27 cellular contexts compared by ENCODE assay signal in genomic region chr11:100851129-100851528, GRCh38.
DNase-seq lines count a peak whose midpoint lies in the region; ATAC-seq, FAIRE-seq and TF ChIP-seq lines count a peak whose summit lies in the region.
"Had no signal": no experiment of that assay in that cellular context is flagged by ENCODE, and none has a peak within 500 bp of the region (broad histone marks: within the 10 kb centered on the region; RNA-seq: fewer than 3 reads in every experiment).

No MANE protein-coding gene starts in this region.

- peaks cover 19% of the 10 kb centered on the region for H3K4me1 Mint-ChIP-seq in astrocyte (ENCODE audit: low read depth, unreplicated experiment)
- no peaks in the 10 kb centered on the region for H3K4me1 Mint-ChIP-seq in activated CD8-positive, alpha-beta memory T cell treated with anti-CD3 and anti-CD28 coated beads, Interleukin-2, amount 10 ng/mL, durations not matched to agents 7 days and 5 days
- H3K4me1 Mint-ChIP-seq: activated B cell treated with CpG ODN at 0.5 μM for 24 hours; activated naive CD8-positive, alpha-beta T cell treated with anti-CD3 and anti-CD28 coated beads, Interleukin-2, amount 50 U/mL, for 24 hours; memory B cell; naive B cell had no signal

- FAIRE-seq in astrocyte (lab: Jason Lieb, UNC) (no peak), small intestine (lab: Jason Lieb, UNC) (no peak)
- FAIRE-seq: kidney had no signal

- no peak for TF ChIP-seq RAD21 in SK-N-SH (IDR thresholded peaks at IDR 0.05; ENCODE audit: low read length)

- no peaks in the 10 kb centered on the region for H3K9me3 Mint-ChIP-seq in astrocyte (ENCODE audit: unreplicated experiment)
- H3K9me3 Mint-ChIP-seq in activated CD8-positive, alpha-beta memory T cell treated with anti-CD3 and anti-CD28 coated beads, Interleukin-2, amount 10 ng/mL, durations not matched to agents 7 days and 5 days (ENCODE audit: low read depth) = no peaks in the 10 kb centered on the region
- H3K9me3 Mint-ChIP-seq: activated B cell treated with CpG ODN at 0.5 μM for 24 hours; activated naive CD8-positive, alpha-beta T cell treated with anti-CD3 and anti-CD28 coated beads, Interleukin-2, amount 50 U/mL, for 24 hours; brain; naive B cell had no signal

- H3K4me2 ChIP-seq in SK-N-SH = no peak overlapping the region
- peak overlapping the region; percentile 13 for H3K4me2 ChIP-seq in astrocyte (ENCODE audit: low read length)

- no peaks in the 10 kb centered on the region for H3K27me3 Mint-ChIP-seq in astrocyte (ENCODE audit: low read depth, unreplicated experiment)
- H3K27me3 Mint-ChIP-seq in activated CD8-positive, alpha-beta memory T cell treated with anti-CD3 and anti-CD28 coated beads, Interleukin-2, amount 10 ng/mL, durations not matched to agents 7 days and 5 days = no peaks in the 10 kb centered on the region
- H3K27me3 Mint-ChIP-seq: activated B cell treated with CpG ODN at 0.5 μM for 24 hours; activated naive CD8-positive, alpha-beta T cell treated with anti-CD3 and anti-CD28 coated beads, Interleukin-2, amount 50 U/mL, for 24 hours; brain; memory B cell; naive B cell had no signal

- no peak for DNase-seq in SK-N-SH
- peak; percentile 45 for DNase-seq in astrocyte (ENCODE audit: low read depth)
- DNase-seq in fibroblast of villous mesenchyme (ENCODE audit: low read depth) = peak; percentile 38
- DNase-seq in small intestine = peak; percentile 15
- DNase-seq in activated CD8-positive, alpha-beta memory T cell treated with anti-CD3 and anti-CD28 coated beads, Interleukin-2, amount 10 ng/mL, durations not matched to agents 7 days and 5 days = no peak
- DNase-seq in GM19238 (ENCODE audit: insufficient read length, low spot score) = no peak
- DNase-seq: activated B cell treated with CpG ODN at 0.5 μM for 24 hours; activated CD4-positive, alpha-beta T cell treated with anti-CD3 and anti-CD28 coated beads, Interleukin-2, amount 50 U/mL, for 48 hours; activated effector memory CD4-positive, alpha-beta T cell treated with Interleukin-2 at 50 U/mL for 16 hours; activated naive CD8-positive, alpha-beta T cell treated with anti-CD3 and anti-CD28 coated beads, Interleukin-2, amount 50 U/mL, for 24 hours; CD8-positive, alpha-beta T cell; DMS79 treated with DMSO at 0.1 percent for 48 hours; kidney; naive B cell; NCI-H1105 treated with DMSO at 0.1 percent for 48 hours; NCI-H510A treated with DMSO at 0.1 percent for 48 hours; occipital lobe; RPMI8226; stomach; T-helper 9 cell; transverse colon had no signal

- TF ChIP-seq CTCF in SK-N-SH (IDR thresholded peaks at IDR 0.05) = no peak
- no peak for TF ChIP-seq CTCF in astrocyte (IDR thresholded peaks at IDR 0.05; ENCODE audit: insufficient read depth, low read depth, low read length)
- TF ChIP-seq CTCF in fibroblast of villous mesenchyme (IDR thresholded peaks at IDR 0.05; ENCODE audit: insufficient read depth, low read depth, low read length) = no peak

- H3K9ac ChIP-seq in SK-N-SH (no peak overlapping the region), astrocyte (ENCODE audit: low read length) (no peak overlapping the region)

- no peaks in the 10 kb centered on the region for H3K9me2 ChIP-seq in SK-N-SH

- WGBS in SK-N-SH (ENCODE audit: low lambda C conversion rate) = 44% methylated on average over 5 of the region's 5 CpGs
- 81 to 94% (median 91%) methylated on average over 5 of the region's 5 CpGs for WGBS in small intestine, 3 donors

- no peaks in the 10 kb centered on the region for H4K20me1 ChIP-seq in SK-N-SH (ENCODE audit: insufficient read depth)
- no peaks in the 10 kb centered on the region for H4K20me1 ChIP-seq in astrocyte (ENCODE audit: insufficient read depth, low read length)

- H3K4me1 ChIP-seq in SK-N-SH (ENCODE audit: control insufficient read depth in 1 of 2, insufficient read depth in 2 of 2, low read depth in 1 of 2, low read length in 1 of 2) (no peaks in the 10 kb centered on the region; a peak in 3 of 4 replicates), astrocyte (ENCODE audit: insufficient read depth, low read length) (peaks cover 16% of the 10 kb centered on the region), small intestine (ENCODE audit: control insufficient read depth in 2 of 2, insufficient read depth in 1 of 2, low read depth in 1 of 2, low read length in 1 of 2) (peaks cover 0 to 1% of the 10 kb centered on the region in 2 donors)

- POLR2A ChIA-PET in SK-N-SH (lab: Yijun Ruan, JAX) = no interaction called here

- H3K79me2 ChIP-seq in SK-N-SH (ENCODE audit: insufficient read depth) (no peaks in the 10 kb centered on the region), astrocyte (ENCODE audit: insufficient read depth, low read length) (peaks cover 9% of the 10 kb centered on the region)

- no peak overlapping the region for H3K4me3 ChIP-seq in SK-N-SH (ENCODE audit: low read depth in 2 of 2, low read length in 1 of 2)
- H3K4me3 ChIP-seq in astrocyte (ENCODE audit: insufficient read depth, low read depth, low read length) = no peak overlapping the region
- no peak overlapping the region for H3K4me3 ChIP-seq in fibroblast of villous mesenchyme (ENCODE audit: low read depth, low read length)
- H3K4me3 ChIP-seq in small intestine (ENCODE audit: low read depth in 1 of 2, low read length in 2 of 2) = no peak overlapping the region
- H3K4me3 ChIP-seq: coronary artery, stomach, transverse colon had no signal

- H3K27ac ChIP-seq in SK-N-SH (ENCODE audit: low read depth in 2 of 2, low read length in 1 of 2) (no peak overlapping the region), astrocyte (ENCODE audit: low read depth, low read length) (no peak overlapping the region), small intestine (ENCODE audit: low read depth in 1 of 2, low read length in 1 of 2) (no peak overlapping the region)
- H3K27ac ChIP-seq: 22Rv1, coronary artery, stomach, transverse colon had no signal

- no peaks in the 10 kb centered on the region for H3K36me3 Mint-ChIP-seq in astrocyte (ENCODE audit: low read depth, unreplicated experiment)
- H3K36me3 Mint-ChIP-seq in activated CD8-positive, alpha-beta memory T cell treated with anti-CD3 and anti-CD28 coated beads, Interleukin-2, amount 10 ng/mL, durations not matched to agents 7 days and 5 days = no peaks in the 10 kb centered on the region
- H3K36me3 Mint-ChIP-seq: brain; CD8-positive, alpha-beta T cell; memory B cell; naive B cell had no signal

- no peak overlapping the region for H3K27ac Mint-ChIP-seq in astrocyte (ENCODE audit: unreplicated experiment)
- no peak overlapping the region for H3K27ac Mint-ChIP-seq in activated CD8-positive, alpha-beta memory T cell treated with anti-CD3 and anti-CD28 coated beads, Interleukin-2, amount 10 ng/mL, durations not matched to agents 7 days and 5 days
- H3K27ac Mint-ChIP-seq: activated B cell treated with CpG ODN at 0.5 μM for 24 hours; activated naive CD8-positive, alpha-beta T cell treated with anti-CD3 and anti-CD28 coated beads, Interleukin-2, amount 50 U/mL, for 24 hours; brain; CD8-positive, alpha-beta T cell; memory B cell; naive B cell had no signal

- peaks cover 5% of the 10 kb centered on the region for H3F3A ChIP-seq in SK-N-SH (replicated peaks; ENCODE audit: insufficient read depth)

- H3K36me3 ChIP-seq in SK-N-SH (replicated peaks in 1 of 2; ENCODE audit: control insufficient read depth in 1 of 2, insufficient read depth in 2 of 2, low read length in 1 of 2) (no peaks in the 10 kb centered on the region), astrocyte (ENCODE audit: insufficient read depth, low read length) (no peaks in the 10 kb centered on the region), small intestine (ENCODE audit: control insufficient read depth in 2 of 2, insufficient read depth in 2 of 2, low read length in 2 of 2) (no peaks in the 10 kb centered on the region)
- H3K36me3 ChIP-seq: stomach, transverse colon had no signal

- no peaks in the 10 kb centered on the region for H3K9me3 ChIP-seq in SK-N-SH
- no peaks in the 10 kb centered on the region for H3K9me3 ChIP-seq in astrocyte (ENCODE audit: insufficient read depth, low read depth, low read length)
- no peaks in the 10 kb centered on the region for H3K9me3 ChIP-seq in small intestine (ENCODE audit: control insufficient read depth, low read depth)
- H3K9me3 ChIP-seq: stomach, transverse colon had no signal

- no peak overlapping the region for H3K4me3 Mint-ChIP-seq in astrocyte (ENCODE audit: unreplicated experiment)
- H3K4me3 Mint-ChIP-seq in activated CD8-positive, alpha-beta memory T cell treated with anti-CD3 and anti-CD28 coated beads, Interleukin-2, amount 10 ng/mL, durations not matched to agents 7 days and 5 days = no peak overlapping the region
- H3K4me3 Mint-ChIP-seq: activated B cell treated with CpG ODN at 0.5 μM for 24 hours; activated naive CD8-positive, alpha-beta T cell treated with anti-CD3 and anti-CD28 coated beads, Interleukin-2, amount 50 U/mL, for 24 hours; brain; CD8-positive, alpha-beta T cell; memory B cell; naive B cell had no signal

- CTCF ChIA-PET in SK-N-SH (lab: Yijun Ruan, JAX) = no interaction called here
- CTCF ChIA-PET in activated CD8-positive, alpha-beta memory T cell treated with anti-CD3 and anti-CD28 coated beads, Interleukin-2, amount 10 ng/mL, durations not matched to agents 7 days and 5 days (lab: Charles Lee) = no interaction called here

- ATAC-seq in SK-N-SH treated with all-trans-retinoic acid at 6 μM for 48 hours (no peak), HG02885 (IDR thresholded peaks at IDR 0.05; ENCODE audit: poor library complexity, unreplicated experiment) (no peak)
- no peak for ATAC-seq in activated CD8-positive, alpha-beta memory T cell treated with anti-CD3 and anti-CD28 coated beads, Interleukin-2, amount 10 ng/mL, durations not matched to agents 7 days and 5 days
- ATAC-seq: activated naive CD8-positive, alpha-beta T cell treated with anti-CD3 and anti-CD28 coated beads, Interleukin-2, amount 50 U/mL, for 24 hours; CD8-positive, alpha-beta T cell had no signal

- TF ChIP-seq EP300 in SK-N-SH (IDR thresholded peaks at IDR 0.05; ENCODE audit: borderline replicate concordance in 1 of 2, low read depth in 1 of 2, low read length in 1 of 2) = no peak

- no peaks in the 10 kb centered on the region for H3K27me3 ChIP-seq in SK-N-SH (ENCODE audit: insufficient read depth)
- no peaks in the 10 kb centered on the region for H3K27me3 ChIP-seq in astrocyte (ENCODE audit: insufficient read depth, low read length)
- no peaks in the 10 kb centered on the region for H3K27me3 ChIP-seq in small intestine (ENCODE audit: control insufficient read depth in 2 of 2, insufficient read depth in 2 of 2, low read length in 2 of 2)
- H3K27me3 ChIP-seq: stomach, transverse colon had no signal

- H2AFZ ChIP-seq in SK-N-SH (ENCODE audit: low read depth) (no peak overlapping the region), astrocyte (ENCODE audit: low read depth, low read length) (no peak overlapping the region)

TF ChIP-seq in SK-N-SH, 30 proteins besides CTCF, POLR2A, EP300 and RAD21 (continues in another document):
- TF ChIP-seq GABPA (IDR thresholded peaks at IDR 0.05; ENCODE audit: low read depth) (no peak), MEF2A (IDR thresholded peaks at IDR 0.05; ENCODE audit: borderline replicate concordance, low read depth) (no peak)

TF ChIP-seq in SK-N-SH treated with all-trans-retinoic acid at 6 μM for 48 hours, 23 proteins besides CTCF, POLR2A, EP300 and RAD21 (continues in another document):
- TF ChIP-seq BACH2 (CRISPR knock-in tag; IDR thresholded peaks at IDR 0.05; ENCODE audit: borderline replicate concordance) = no peak
- TF ChIP-seq GLIS3 (CRISPR knock-in tag; IDR thresholded peaks at IDR 0.05) = no peak
- TF ChIP-seq CSDC2 (CRISPR knock-in tag; IDR thresholded peaks at IDR 0.05) = no peak
- no peak for TF ChIP-seq ARNTL (CRISPR knock-in tag; IDR thresholded peaks at IDR 0.05; ENCODE audit: borderline replicate concordance, low read depth)

Comparison
In these comparisons a context has a peak if more than half of its experiments do, and no peak if none do; other contexts are left out.
1. DNase-seq: peak in astrocyte (single experiment), fibroblast of villous mesenchyme (single experiment) and small intestine (single experiment); none in SK-N-SH (single experiment), activated CD8-positive, alpha-beta memory T cell treated with anti-CD3 and anti-CD28 coated beads, Interleukin-2, amount 10 ng/mL, durations not matched to agents 7 days and 5 days (single experiment) and GM19238 (single experiment).